Comparison of ENCODE assay signal across 24 cellular contexts in the genomic region with DNA sequence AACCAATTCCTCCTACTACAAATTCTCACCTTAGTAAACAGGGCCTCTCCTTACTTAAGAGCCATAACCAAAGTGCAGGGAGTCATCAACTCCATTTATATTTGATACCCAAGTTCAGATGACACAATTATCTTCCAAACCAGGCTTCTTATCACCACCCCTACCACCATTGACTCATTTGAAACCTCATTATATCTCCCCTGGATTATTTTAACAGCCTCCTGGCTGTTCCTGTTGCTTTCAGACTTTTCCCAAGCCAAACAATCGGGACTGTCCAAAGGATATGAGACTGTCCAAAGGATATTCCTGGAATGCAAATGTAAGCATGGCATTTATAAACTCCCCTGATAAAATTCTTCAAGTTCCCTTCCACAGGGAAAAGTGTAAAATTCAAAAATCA.
"Had no signal": no experiment of that assay in that cellular context is flagged by ENCODE, and none has a peak within 500 bp of the region (broad histone marks: within the 10 kb centered on the region; RNA-seq: fewer than 3 reads in every experiment).

No MANE protein-coding gene starts in this region.

- H3K27me3 ChIP-seq: gastrocnemius medialis, ovary, right lobe of liver, upper lobe of right lung had no signal

- H3K9me3 ChIP-seq: gastrocnemius medialis, ovary, prostate gland, right lobe of liver, upper lobe of right lung had no signal

- H3K4me3 ChIP-seq: gastrocnemius medialis, ovary, prostate gland, right lobe of liver, upper lobe of right lung had no signal

- DNase-seq: activated CD4-positive, alpha-beta T cell treated with anti-CD3 and anti-CD28 coated beads, Interleukin-2, amount 10 ng/mL, durations not matched to agents 24 days and 14 days; activated CD8-positive, alpha-beta T cell treated with anti-CD3 and anti-CD28 coated beads, Interleukin-2, amount 10 ng/mL, durations not matched to agents 7 days and 5 days; activated gamma-delta T cell treated with Interleukin-2 at 50 U/mL for 16 hours; cortex of kidney; effector CD8-positive, alpha-beta T cell; head of caudate nucleus; naive thymus-derived CD4-positive, alpha-beta T cell; ovary; right lobe of liver; small intestine; stimulated activated CD4-positive, alpha-beta T cell treated with anti-CD3 and anti-CD28 coated beads, Interleukin-2, amount 100 ng/mL, for 48 hours; stimulated activated CD8-positive, alpha-beta memory T cell treated with anti-CD3 and anti-CD28 coated beads, Interleukin-4, amount 100 ng/mL, for 48 hours; stimulated activated naive B cell treated with anti-CD40 and anti-IgM and Interleukin-4, amounts not matched to agents 10 μg/mL and 1 μg/mL and 100 μg/mL, for 72 hours; T-cell; upper lobe of right lung had no signal

- H3K4me1 ChIP-seq: prostate gland, right lobe of liver, upper lobe of right lung had no signal

- H3K36me3 ChIP-seq: gastrocnemius medialis, ovary, prostate gland, right lobe of liver, upper lobe of right lung had no signal

- FAIRE-seq: bronchial epithelial cell, islet of Langerhans, small intestine had no signal

- ATAC-seq: activated CD4-positive, CD25-positive, alpha-beta regulatory T cell treated with anti-CD3 and anti-CD28 coated beads, Interleukin-2, amount 50 U/mL, for 24 hours; activated CD8-positive, alpha-beta T cell treated with anti-CD3 and anti-CD28 coated beads, Interleukin-2, amount 10 ng/mL, durations not matched to agents 7 days and 5 days; activated naive CD4-positive, alpha-beta T cell treated with anti-CD3 and anti-CD28 coated beads, Interleukin-2, amount 50 U/mL, for 72 hours; esophagus mucosa; naive thymus-derived CD4-positive, alpha-beta T cell; right lobe of liver; SK-N-SH treated with all-trans-retinoic acid at 6 μM for 48 hours; stimulated activated naive B cell treated with anti-CD40 and anti-IgM and Interleukin-4, amounts not matched to agents 10 μg/mL and 1 μg/mL and 100 μg/mL, for 72 hours; T-cell; upper lobe of right lung had no signal

- H3K27ac ChIP-seq: ovary, prostate gland, right lobe of liver, upper lobe of right lung, VCaP had no signal
